1 cellular context compared by ENCODE assay signal in the genomic region with DNA sequence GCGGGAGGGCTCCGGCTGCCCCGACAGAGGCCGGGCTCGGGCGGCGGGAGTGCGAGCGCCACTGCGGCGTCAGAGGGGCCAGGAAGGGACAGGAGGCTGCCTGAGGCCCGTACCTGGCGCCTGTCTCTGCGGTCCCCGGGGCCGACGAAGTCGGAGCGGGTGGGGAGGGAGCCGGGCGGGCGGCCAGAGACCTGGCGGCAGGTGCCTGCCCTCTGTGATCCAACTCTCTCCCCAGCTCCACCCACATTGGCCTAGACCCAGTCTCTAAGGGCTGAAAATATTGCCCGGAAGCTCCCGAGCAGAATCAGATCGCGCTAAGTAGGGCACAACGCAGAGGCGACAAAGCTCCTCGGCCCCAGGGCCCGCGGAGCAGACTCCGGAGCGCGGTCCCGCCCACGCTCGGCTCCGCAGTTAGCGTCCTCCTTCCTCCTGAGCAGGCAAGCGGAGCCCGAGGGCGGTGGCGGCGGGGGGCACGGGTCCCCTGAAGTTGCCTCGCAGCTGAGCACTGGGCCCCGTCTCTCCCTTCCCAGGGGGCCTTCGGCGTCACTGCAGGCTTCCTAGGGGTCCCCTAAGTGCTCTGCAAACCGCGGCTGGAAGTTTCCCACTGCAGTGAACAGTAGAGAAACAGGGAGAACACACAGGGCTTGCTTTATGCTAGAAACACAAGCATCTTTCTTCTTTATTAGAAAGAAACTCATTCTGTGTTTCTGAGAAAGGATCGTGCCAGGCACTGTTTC.
TF ChIP-seq lines count a peak whose summit lies in the region.

A gene (plus strand): TSS at position 307 of the 737 bp plus-strand sequence. CDS start 906 bp downstream, outside the sequence.

TF ChIP-seq in K562, 482 proteins besides CTCF, POLR2A, EP300 and RAD21 (continued from another document and continues in another):
- TF ChIP-seq, protein P1, sequence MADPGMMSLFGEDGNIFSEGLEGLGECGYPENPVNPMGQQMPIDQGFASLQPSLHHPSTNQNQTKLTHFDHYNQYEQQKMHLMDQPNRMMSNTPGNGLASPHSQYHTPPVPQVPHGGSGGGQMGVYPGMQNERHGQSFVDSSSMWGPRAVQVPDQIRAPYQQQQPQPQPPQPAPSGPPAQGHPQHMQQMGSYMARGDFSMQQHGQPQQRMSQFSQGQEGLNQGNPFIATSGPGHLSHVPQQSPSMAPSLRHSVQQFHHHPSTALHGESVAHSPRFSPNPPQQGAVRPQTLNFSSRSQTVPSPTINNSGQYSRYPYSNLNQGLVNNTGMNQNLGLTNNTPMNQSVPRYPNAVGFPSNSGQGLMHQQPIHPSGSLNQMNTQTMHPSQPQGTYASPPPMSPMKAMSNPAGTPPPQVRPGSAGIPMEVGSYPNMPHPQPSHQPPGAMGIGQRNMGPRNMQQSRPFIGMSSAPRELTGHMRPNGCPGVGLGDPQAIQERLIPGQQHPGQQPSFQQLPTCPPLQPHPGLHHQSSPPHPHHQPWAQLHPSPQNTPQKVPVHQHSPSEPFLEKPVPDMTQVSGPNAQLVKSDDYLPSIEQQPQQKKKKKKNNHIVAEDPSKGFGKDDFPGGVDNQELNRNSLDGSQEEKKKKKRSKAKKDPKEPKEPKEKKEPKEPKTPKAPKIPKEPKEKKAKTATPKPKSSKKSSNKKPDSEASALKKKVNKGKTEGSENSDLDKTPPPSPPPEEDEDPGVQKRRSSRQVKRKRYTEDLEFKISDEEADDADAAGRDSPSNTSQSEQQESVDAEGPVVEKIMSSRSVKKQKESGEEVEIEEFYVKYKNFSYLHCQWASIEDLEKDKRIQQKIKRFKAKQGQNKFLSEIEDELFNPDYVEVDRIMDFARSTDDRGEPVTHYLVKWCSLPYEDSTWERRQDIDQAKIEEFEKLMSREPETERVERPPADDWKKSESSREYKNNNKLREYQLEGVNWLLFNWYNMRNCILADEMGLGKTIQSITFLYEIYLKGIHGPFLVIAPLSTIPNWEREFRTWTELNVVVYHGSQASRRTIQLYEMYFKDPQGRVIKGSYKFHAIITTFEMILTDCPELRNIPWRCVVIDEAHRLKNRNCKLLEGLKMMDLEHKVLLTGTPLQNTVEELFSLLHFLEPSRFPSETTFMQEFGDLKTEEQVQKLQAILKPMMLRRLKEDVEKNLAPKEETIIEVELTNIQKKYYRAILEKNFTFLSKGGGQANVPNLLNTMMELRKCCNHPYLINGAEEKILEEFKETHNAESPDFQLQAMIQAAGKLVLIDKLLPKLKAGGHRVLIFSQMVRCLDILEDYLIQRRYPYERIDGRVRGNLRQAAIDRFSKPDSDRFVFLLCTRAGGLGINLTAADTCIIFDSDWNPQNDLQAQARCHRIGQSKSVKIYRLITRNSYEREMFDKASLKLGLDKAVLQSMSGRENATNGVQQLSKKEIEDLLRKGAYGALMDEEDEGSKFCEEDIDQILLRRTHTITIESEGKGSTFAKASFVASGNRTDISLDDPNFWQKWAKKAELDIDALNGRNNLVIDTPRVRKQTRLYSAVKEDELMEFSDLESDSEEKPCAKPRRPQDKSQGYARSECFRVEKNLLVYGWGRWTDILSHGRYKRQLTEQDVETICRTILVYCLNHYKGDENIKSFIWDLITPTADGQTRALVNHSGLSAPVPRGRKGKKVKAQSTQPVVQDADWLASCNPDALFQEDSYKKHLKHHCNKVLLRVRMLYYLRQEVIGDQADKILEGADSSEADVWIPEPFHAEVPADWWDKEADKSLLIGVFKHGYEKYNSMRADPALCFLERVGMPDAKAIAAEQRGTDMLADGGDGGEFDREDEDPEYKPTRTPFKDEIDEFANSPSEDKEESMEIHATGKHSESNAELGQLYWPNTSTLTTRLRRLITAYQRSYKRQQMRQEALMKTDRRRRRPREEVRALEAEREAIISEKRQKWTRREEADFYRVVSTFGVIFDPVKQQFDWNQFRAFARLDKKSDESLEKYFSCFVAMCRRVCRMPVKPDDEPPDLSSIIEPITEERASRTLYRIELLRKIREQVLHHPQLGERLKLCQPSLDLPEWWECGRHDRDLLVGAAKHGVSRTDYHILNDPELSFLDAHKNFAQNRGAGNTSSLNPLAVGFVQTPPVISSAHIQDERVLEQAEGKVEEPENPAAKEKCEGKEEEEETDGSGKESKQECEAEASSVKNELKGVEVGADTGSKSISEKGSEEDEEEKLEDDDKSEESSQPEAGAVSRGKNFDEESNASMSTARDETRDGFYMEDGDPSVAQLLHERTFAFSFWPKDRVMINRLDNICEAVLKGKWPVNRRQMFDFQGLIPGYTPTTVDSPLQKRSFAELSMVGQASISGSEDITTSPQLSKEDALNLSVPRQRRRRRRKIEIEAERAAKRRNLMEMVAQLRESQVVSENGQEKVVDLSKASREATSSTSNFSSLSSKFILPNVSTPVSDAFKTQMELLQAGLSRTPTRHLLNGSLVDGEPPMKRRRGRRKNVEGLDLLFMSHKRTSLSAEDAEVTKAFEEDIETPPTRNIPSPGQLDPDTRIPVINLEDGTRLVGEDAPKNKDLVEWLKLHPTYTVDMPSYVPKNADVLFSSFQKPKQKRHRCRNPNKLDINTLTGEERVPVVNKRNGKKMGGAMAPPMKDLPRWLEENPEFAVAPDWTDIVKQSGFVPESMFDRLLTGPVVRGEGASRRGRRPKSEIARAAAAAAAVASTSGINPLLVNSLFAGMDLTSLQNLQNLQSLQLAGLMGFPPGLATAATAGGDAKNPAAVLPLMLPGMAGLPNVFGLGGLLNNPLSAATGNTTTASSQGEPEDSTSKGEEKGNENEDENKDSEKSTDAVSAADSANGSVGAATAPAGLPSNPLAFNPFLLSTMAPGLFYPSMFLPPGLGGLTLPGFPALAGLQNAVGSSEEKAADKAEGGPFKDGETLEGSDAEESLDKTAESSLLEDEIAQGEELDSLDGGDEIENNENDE (IDR thresholded peaks at IDR 0.05; ENCODE audit: low read depth, low read length), result no peak
- TF ChIP-seq SMAD1 (IDR thresholded peaks at IDR 0.05; ENCODE audit: low read depth, low read length, partially characterized antibody) (peak; percentile 23), ZNF830 (CRISPR knock-in tag; IDR thresholded peaks at IDR 0.05) (no peak), CHD2 (IDR thresholded peaks at IDR 0.05; ENCODE audit: low read depth, low read length) (no peak), OTX1 (CRISPR knock-in tag; IDR thresholded peaks at IDR 0.05) (no peak), ZNF12 (CRISPR knock-in tag; IDR thresholded peaks at IDR 0.05) (no peak), ZNF140 (CRISPR knock-in tag; IDR thresholded peaks at IDR 0.05) (no peak), SRSF9 (IDR thresholded peaks at IDR 0.05; ENCODE audit: borderline replicate concordance, low read depth, low read length) (no peak), BHLHE40 (IDR thresholded peaks at IDR 0.05; ENCODE audit: low read length) (no peak; the same call in none of the 2 replicates), ARHGAP35 (IDR thresholded peaks at IDR 0.05; ENCODE audit: partially characterized antibody) (no peak), FOXM1 (IDR thresholded peaks at IDR 0.05; ENCODE audit: low read depth) (no peak), FOXM1 (CRISPR knock-in tag; IDR thresholded peaks at IDR 0.05; ENCODE audit: low read depth) (no peak), FUS (optimal IDR thresholded peaks at IDR 0.05; ENCODE audit: low read depth, low read length) (no peak), SRSF7 (optimal IDR thresholded peaks at IDR 0.05; ENCODE audit: low read depth, low read length) (no peak), NFE2 (IDR thresholded peaks at IDR 0.05; ENCODE audit: low read depth) (no peak), GABPB1 (CRISPR knock-in tag; IDR thresholded peaks at IDR 0.05) (0 out of 2 replicates have a peak, but pooled peaks have one; percentile 47), KDM5B (IDR thresholded peaks at IDR 0.05; ENCODE audit: insufficient replicate concordance, low read depth, low read length) (peak; percentile 67), ZBTB17 (CRISPR knock-in tag; IDR thresholded peaks at IDR 0.05) (no peak), RFX7 (CRISPR knock-in tag; IDR thresholded peaks at IDR 0.05) (no peak), MTA1 (IDR thresholded peaks at IDR 0.05; ENCODE audit: borderline replicate concordance) (no peak), POU5F1 (IDR thresholded peaks at IDR 0.05; ENCODE audit: borderline replicate concordance, low read depth, low read length, partially characterized antibody) (no peak), CXXC5 (CRISPR knock-in tag; IDR thresholded peaks at IDR 0.05) (peak; percentile 78), CBFA2T3 (IDR thresholded peaks at IDR 0.05) (peak; percentile 39), TAF9B (IDR thresholded peaks at IDR 0.05; ENCODE audit: partially characterized antibody) (peak; percentile 54), EHMT2 (IDR thresholded peaks at IDR 0.05) (no peak), CBX5 (IDR thresholded peaks at IDR 0.05; ENCODE audit: borderline replicate concordance, low read depth) (no peak)
- TF ChIP-seq, protein P2, sequence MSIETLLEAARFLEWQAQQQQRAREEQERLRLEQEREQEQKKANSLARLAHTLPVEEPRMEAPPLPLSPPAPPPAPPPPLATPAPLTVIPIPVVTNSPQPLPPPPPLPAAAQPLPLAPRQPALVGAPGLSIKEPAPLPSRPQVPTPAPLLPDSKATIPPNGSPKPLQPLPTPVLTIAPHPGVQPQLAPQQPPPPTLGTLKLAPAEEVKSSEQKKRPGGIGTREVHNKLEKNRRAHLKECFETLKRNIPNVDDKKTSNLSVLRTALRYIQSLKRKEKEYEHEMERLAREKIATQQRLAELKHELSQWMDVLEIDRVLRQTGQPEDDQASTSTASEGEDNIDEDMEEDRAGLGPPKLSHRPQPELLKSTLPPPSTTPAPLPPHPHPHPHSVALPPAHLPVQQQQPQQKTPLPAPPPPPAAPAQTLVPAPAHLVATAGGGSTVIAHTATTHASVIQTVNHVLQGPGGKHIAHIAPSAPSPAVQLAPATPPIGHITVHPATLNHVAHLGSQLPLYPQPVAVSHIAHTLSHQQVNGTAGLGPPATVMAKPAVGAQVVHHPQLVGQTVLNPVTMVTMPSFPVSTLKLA (conservative IDR thresholded peaks at IDR 0.05), result no peak
- TF ChIP-seq, protein P3, sequence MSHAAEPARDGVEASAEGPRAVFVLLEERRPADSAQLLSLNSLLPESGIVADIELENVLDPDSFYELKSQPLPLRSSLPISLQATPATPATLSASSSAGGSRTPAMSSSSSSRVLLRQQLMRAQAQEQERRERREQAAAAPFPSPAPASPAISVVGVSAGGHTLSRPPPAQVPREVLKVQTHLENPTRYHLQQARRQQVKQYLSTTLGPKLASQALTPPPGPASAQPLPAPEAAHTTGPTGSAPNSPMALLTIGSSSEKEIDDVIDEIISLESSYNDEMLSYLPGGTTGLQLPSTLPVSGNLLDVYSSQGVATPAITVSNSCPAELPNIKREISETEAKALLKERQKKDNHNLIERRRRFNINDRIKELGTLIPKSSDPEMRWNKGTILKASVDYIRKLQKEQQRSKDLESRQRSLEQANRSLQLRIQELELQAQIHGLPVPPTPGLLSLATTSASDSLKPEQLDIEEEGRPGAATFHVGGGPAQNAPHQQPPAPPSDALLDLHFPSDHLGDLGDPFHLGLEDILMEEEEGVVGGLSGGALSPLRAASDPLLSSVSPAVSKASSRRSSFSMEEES (CRISPR knock-in tag; IDR thresholded peaks at IDR 0.05), result no peak
- TF ChIP-seq, protein P4, sequence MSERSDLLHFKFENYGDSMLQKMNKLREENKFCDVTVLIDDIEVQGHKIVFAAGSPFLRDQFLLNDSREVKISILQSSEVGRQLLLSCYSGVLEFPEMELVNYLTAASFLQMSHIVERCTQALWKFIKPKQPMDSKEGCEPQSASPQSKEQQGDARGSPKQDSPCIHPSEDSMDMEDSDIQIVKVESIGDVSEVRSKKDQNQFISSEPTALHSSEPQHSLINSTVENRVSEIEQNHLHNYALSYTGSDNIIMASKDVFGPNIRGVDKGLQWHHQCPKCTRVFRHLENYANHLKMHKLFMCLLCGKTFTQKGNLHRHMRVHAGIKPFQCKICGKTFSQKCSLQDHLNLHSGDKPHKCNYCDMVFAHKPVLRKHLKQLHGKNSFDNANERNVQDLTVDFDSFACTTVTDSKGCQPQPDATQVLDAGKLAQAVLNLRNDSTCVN (CRISPR knock-in tag; IDR thresholded peaks at IDR 0.05), result no peak
- TF ChIP-seq, protein P5, sequence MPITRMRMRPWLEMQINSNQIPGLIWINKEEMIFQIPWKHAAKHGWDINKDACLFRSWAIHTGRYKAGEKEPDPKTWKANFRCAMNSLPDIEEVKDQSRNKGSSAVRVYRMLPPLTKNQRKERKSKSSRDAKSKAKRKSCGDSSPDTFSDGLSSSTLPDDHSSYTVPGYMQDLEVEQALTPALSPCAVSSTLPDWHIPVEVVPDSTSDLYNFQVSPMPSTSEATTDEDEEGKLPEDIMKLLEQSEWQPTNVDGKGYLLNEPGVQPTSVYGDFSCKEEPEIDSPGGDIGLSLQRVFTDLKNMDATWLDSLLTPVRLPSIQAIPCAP (CRISPR knock-in tag; IDR thresholded peaks at IDR 0.05; ENCODE audit: borderline replicate concordance), result no peak
- TF ChIP-seq, protein P6, sequence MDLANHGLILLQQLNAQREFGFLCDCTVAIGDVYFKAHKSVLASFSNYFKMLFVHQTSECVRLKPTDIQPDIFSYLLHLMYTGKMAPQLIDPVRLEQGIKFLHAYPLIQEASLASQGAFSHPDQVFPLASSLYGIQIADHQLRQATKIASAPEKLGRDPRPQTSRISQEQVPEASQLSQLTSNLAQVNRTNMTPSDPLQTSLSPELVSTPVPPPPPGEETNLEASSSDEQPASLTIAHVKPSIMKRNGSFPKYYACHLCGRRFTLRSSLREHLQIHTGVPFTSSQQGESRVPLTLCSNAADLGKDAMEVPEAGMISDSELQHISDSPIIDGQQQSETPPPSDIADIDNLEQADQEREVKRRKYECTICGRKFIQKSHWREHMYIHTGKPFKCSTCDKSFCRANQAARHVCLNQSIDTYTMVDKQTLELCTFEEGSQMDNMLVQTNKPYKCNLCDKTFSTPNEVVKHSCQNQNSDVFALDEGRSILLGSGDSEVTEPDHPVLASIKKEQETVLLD (IDR thresholded peaks at IDR 0.05), result no peak
- TF ChIP-seq, protein P7, sequence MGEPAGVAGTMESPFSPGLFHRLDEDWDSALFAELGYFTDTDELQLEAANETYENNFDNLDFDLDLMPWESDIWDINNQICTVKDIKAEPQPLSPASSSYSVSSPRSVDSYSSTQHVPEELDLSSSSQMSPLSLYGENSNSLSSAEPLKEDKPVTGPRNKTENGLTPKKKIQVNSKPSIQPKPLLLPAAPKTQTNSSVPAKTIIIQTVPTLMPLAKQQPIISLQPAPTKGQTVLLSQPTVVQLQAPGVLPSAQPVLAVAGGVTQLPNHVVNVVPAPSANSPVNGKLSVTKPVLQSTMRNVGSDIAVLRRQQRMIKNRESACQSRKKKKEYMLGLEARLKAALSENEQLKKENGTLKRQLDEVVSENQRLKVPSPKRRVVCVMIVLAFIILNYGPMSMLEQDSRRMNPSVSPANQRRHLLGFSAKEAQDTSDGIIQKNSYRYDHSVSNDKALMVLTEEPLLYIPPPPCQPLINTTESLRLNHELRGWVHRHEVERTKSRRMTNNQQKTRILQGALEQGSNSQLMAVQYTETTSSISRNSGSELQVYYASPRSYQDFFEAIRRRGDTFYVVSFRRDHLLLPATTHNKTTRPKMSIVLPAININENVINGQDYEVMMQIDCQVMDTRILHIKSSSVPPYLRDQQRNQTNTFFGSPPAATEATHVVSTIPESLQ (CRISPR knock-in tag; IDR thresholded peaks at IDR 0.05), result no peak
- TF ChIP-seq, protein P8, sequence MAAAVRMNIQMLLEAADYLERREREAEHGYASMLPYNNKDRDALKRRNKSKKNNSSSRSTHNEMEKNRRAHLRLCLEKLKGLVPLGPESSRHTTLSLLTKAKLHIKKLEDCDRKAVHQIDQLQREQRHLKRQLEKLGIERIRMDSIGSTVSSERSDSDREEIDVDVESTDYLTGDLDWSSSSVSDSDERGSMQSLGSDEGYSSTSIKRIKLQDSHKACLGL (CRISPR knock-in tag; IDR thresholded peaks at IDR 0.05; ENCODE audit: borderline replicate concordance, poor library complexity, severe bottlenecking), result no peak
- TF ChIP-seq, protein P9, sequence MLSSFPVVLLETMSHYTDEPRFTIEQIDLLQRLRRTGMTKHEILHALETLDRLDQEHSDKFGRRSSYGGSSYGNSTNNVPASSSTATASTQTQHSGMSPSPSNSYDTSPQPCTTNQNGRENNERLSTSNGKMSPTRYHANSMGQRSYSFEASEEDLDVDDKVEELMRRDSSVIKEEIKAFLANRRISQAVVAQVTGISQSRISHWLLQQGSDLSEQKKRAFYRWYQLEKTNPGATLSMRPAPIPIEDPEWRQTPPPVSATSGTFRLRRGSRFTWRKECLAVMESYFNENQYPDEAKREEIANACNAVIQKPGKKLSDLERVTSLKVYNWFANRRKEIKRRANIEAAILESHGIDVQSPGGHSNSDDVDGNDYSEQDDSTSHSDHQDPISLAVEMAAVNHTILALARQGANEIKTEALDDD (IDR thresholded peaks at IDR 0.05), result no peak
